Comparison of ENCODE assay signal across 30 cellular contexts in genomic region chr10:125396651-125397050, GRCh38.
DNase-seq lines count a peak whose midpoint lies in the region; ATAC-seq, FAIRE-seq and TF ChIP-seq lines count a peak whose summit lies in the region.
"Had no signal": no experiment of that assay in that cellular context is flagged by ENCODE, and none has a peak within 500 bp of the region (broad histone marks: within the 10 kb centered on the region; RNA-seq: fewer than 3 reads in every experiment).

No MANE protein-coding gene starts in this region.

- ATAC-seq in gastroesophageal sphincter: peak; percentile 22
- ATAC-seq: A549; activated T-cell treated with anti-CD3 and anti-CD28 coated beads, Interleukin-2, amount 50 U/mL, for 72 hours; esophagus mucosa; heart left ventricle; left colon; naive thymus-derived CD4-positive, alpha-beta T cell; Panc1; stimulated activated naive CD8-positive, alpha-beta T cell treated with anti-CD3 and anti-CD28 coated beads, Interleukin-15, amount 100 ng/mL, for 72 hours had no signal

- TF ChIP-seq CTCF in AG10803 (conservative IDR thresholded peaks at IDR 0.05; ENCODE audit: low read length) (no peak), HFFc6 (IDR thresholded peaks at IDR 0.05) (no peak), astrocyte of the spinal cord (IDR thresholded peaks at IDR 0.05; ENCODE audit: low read depth, low read length) (no peak), gastroesophageal sphincter (IDR thresholded peaks at IDR 0.05) (no peak), ascending aorta (IDR thresholded peaks at IDR 0.05) (no peak)

- no peaks in the 10 kb centered on the region for H3K27me3 ChIP-seq in gastroesophageal sphincter
- H3K27me3 ChIP-seq in ascending aorta: no peaks in the 10 kb centered on the region

- H3K9me3 ChIP-seq in gastroesophageal sphincter (no peaks in the 10 kb centered on the region), ascending aorta (peaks cover 0 to 2% of the 10 kb centered on the region in 2 donors)
- H3K9me3 ChIP-seq: A549 had no signal

- H3K27ac ChIP-seq in gastroesophageal sphincter (no peak overlapping the region), ascending aorta (no peak overlapping the region)
- H3K27ac ChIP-seq: A549, heart left ventricle had no signal

- no peaks in the 10 kb centered on the region for H3K36me3 Mint-ChIP-seq in HFFc6 (ENCODE audit: low read depth)
- H3K36me3 Mint-ChIP-seq in activated T-helper 2 cell treated with anti-CD3 and anti-CD28 coated beads, Interferon-gamma antibody, Interleukin-2, Interleukin-4, amounts not matched to agents 10 μg/mL and 5 μg/mL and 100 μg/mL, durations not matched to agents 14 hours and 24 hours and 36 hours (ENCODE audit: low read depth): no peaks in the 10 kb centered on the region
- H3K36me3 Mint-ChIP-seq: activated naive CD4-positive, alpha-beta T cell treated with anti-CD3 and anti-CD28 coated beads, Interleukin-2, amount 10 ng/mL, durations not matched to agents 7 days and 5 days had no signal

- no peak for TF ChIP-seq POLR2A in gastroesophageal sphincter (IDR thresholded peaks at IDR 0.05)

- no peak overlapping the region for H3K27ac Mint-ChIP-seq in HFFc6
- H3K27ac Mint-ChIP-seq in activated T-helper 2 cell treated with anti-CD3 and anti-CD28 coated beads, Interferon-gamma antibody, Interleukin-2, Interleukin-4, amounts not matched to agents 10 μg/mL and 5 μg/mL and 100 μg/mL, durations not matched to agents 14 hours and 24 hours and 36 hours: no peak overlapping the region
- H3K27ac Mint-ChIP-seq: activated naive CD4-positive, alpha-beta T cell treated with anti-CD3 and anti-CD28 coated beads, Interleukin-2, amount 10 ng/mL, durations not matched to agents 7 days and 5 days; activated T-cell treated with anti-CD3 and anti-CD28 coated beads, Interleukin-2, amount 50 U/mL, for 72 hours; naive thymus-derived CD4-positive, alpha-beta T cell; stimulated activated naive CD8-positive, alpha-beta T cell treated with anti-CD3 and anti-CD28 coated beads, Interleukin-15, amount 100 ng/mL, for 72 hours had no signal

- H3K4me3 ChIP-seq in AG10803 (ENCODE audit: low read length) (no peak overlapping the region), astrocyte of the spinal cord (ENCODE audit: low read depth, low read length) (no peak overlapping the region), gastroesophageal sphincter (no peak overlapping the region), ascending aorta (no peak overlapping the region)
- H3K4me3 ChIP-seq: A549, heart left ventricle had no signal

- FAIRE-seq in frontal cortex (lab: Jason Lieb, UNC): no peak
- FAIRE-seq: A549 had no signal

- H3K4me1 ChIP-seq in gastroesophageal sphincter (no peaks in the 10 kb centered on the region), ascending aorta (no peaks in the 10 kb centered on the region)
- H3K4me1 ChIP-seq: A549, heart left ventricle had no signal

- H3K4me1 Mint-ChIP-seq in HFFc6 (ENCODE audit: low read depth): peaks cover 6% of the 10 kb centered on the region; the same call in 1 of the 2 replicates
- no peaks in the 10 kb centered on the region for H3K4me1 Mint-ChIP-seq in activated T-helper 2 cell treated with anti-CD3 and anti-CD28 coated beads, Interferon-gamma antibody, Interleukin-2, Interleukin-4, amounts not matched to agents 10 μg/mL and 5 μg/mL and 100 μg/mL, durations not matched to agents 14 hours and 24 hours and 36 hours (ENCODE audit: low read depth)
- H3K4me1 Mint-ChIP-seq: activated naive CD4-positive, alpha-beta T cell treated with anti-CD3 and anti-CD28 coated beads, Interleukin-2, amount 10 ng/mL, durations not matched to agents 7 days and 5 days; naive thymus-derived CD4-positive, alpha-beta T cell; stimulated activated naive CD8-positive, alpha-beta T cell treated with anti-CD3 and anti-CD28 coated beads, Interleukin-15, amount 100 ng/mL, for 72 hours had no signal

- intact Hi-C loops in activated T-helper 2 cell treated with anti-CD3 and anti-CD28 coated beads, Interferon-gamma antibody, Interleukin-2, Interleukin-4, amounts not matched to agents 10 μg/mL and 5 μg/mL and 100 μg/mL, durations not matched to agents 14 hours and 24 hours and 36 hours (cut with micrococcal nuclease): no loop called here
- intact Hi-C loops in ascending aorta (cut with DNase I): no loop called here

- TF ChIP-seq EP300 in gastroesophageal sphincter (IDR thresholded peaks at IDR 0.05): no peak

- peaks cover 10% of the 10 kb centered on the region for H3K27me3 Mint-ChIP-seq in HFFc6 (ENCODE audit: insufficient read depth)
- H3K27me3 Mint-ChIP-seq in activated T-helper 2 cell treated with anti-CD3 and anti-CD28 coated beads, Interferon-gamma antibody, Interleukin-2, Interleukin-4, amounts not matched to agents 10 μg/mL and 5 μg/mL and 100 μg/mL, durations not matched to agents 14 hours and 24 hours and 36 hours (ENCODE audit: low read depth): no peaks in the 10 kb centered on the region
- H3K27me3 Mint-ChIP-seq: activated naive CD4-positive, alpha-beta T cell treated with anti-CD3 and anti-CD28 coated beads, Interleukin-2, amount 10 ng/mL, durations not matched to agents 7 days and 5 days; stimulated activated naive CD8-positive, alpha-beta T cell treated with anti-CD3 and anti-CD28 coated beads, Interleukin-15, amount 100 ng/mL, for 72 hours had no signal

- DNase-seq in AG10803 (ENCODE audit: low read depth) (peak; percentile 84), HFFc6 (peak; percentile 28), astrocyte of the spinal cord (ENCODE audit: low read depth, low spot score) (peak; percentile 46), NCI-H1092 (lab: John Stamatoyannopoulos, UW) (no peak), frontal cortex (ENCODE audit: low spot score in 2 of 2) (no peak), ascending aorta (ENCODE audit: low spot score in 2 of 2) (no peak)
- no peak for DNase-seq in activated T-helper 2 cell treated with anti-CD3 and anti-CD28 coated beads, Interferon-gamma antibody, Interleukin-2, Interleukin-4, amounts not matched to agents 10 μg/mL and 5 μg/mL and 100 μg/mL, durations not matched to agents 14 hours and 24 hours and 36 hours (ENCODE audit: low spot score)
- DNase-seq: activated CD4-positive, alpha-beta T cell treated with anti-CD3 and anti-CD28 coated beads for 1 hour; activated naive CD4-positive, alpha-beta T cell treated with anti-CD3 and anti-CD28 coated beads, Interleukin-2, amount 10 ng/mL, durations not matched to agents 7 days and 5 days; activated T-cell treated with anti-CD3 and anti-CD28 coated beads, Interleukin-2, amount 50 U/mL, for 72 hours; anterior cingulate cortex; effector CD8-positive, alpha-beta T cell; GDM1; HCEC 1CT; heart left ventricle; Kasumi-1; left colon; mesendoderm; naive thymus-derived CD4-positive, alpha-beta T cell; NCI-H1105; NCI-H2029 treated with DMSO at 0.1 percent for 48 hours; NCI-H446; NK-92 treated with Interleukin-12 subunit alpha and Interleukin-12 subunit beta, amount 100 ng/mL, for 24 hours; occipital lobe; stimulated activated naive CD8-positive, alpha-beta T cell treated with anti-CD3 and anti-CD28 coated beads, Interleukin-15, amount 100 ng/mL, for 72 hours; trophoblast cell had no signal

- H3K36me3 ChIP-seq in gastroesophageal sphincter (no peaks in the 10 kb centered on the region), ascending aorta (no peaks in the 10 kb centered on the region)
- H3K36me3 ChIP-seq: heart left ventricle had no signal

- no peak overlapping the region for H3K4me3 Mint-ChIP-seq in HFFc6
- no peak overlapping the region for H3K4me3 Mint-ChIP-seq in activated T-helper 2 cell treated with anti-CD3 and anti-CD28 coated beads, Interferon-gamma antibody, Interleukin-2, Interleukin-4, amounts not matched to agents 10 μg/mL and 5 μg/mL and 100 μg/mL, durations not matched to agents 14 hours and 24 hours and 36 hours (ENCODE audit: low read depth)
- H3K4me3 Mint-ChIP-seq: activated naive CD4-positive, alpha-beta T cell treated with anti-CD3 and anti-CD28 coated beads, Interleukin-2, amount 10 ng/mL, durations not matched to agents 7 days and 5 days; activated T-cell treated with anti-CD3 and anti-CD28 coated beads, Interleukin-2, amount 50 U/mL, for 72 hours; naive thymus-derived CD4-positive, alpha-beta T cell; stimulated activated naive CD8-positive, alpha-beta T cell treated with anti-CD3 and anti-CD28 coated beads, Interleukin-15, amount 100 ng/mL, for 72 hours had no signal

- in situ Hi-C loops in astrocyte of the spinal cord (cut with HindIII; ENCODE audit: low sequenced_read_pairs): no loop called here

- peaks cover 4% of the 10 kb centered on the region; the same call in 1 of the 2 replicates for H3K9me3 Mint-ChIP-seq in HFFc6
- no peaks in the 10 kb centered on the region for H3K9me3 Mint-ChIP-seq in activated T-helper 2 cell treated with anti-CD3 and anti-CD28 coated beads, Interferon-gamma antibody, Interleukin-2, Interleukin-4, amounts not matched to agents 10 μg/mL and 5 μg/mL and 100 μg/mL, durations not matched to agents 14 hours and 24 hours and 36 hours
- H3K9me3 Mint-ChIP-seq: activated T-cell treated with anti-CD3 and anti-CD28 coated beads, Interleukin-2, amount 50 U/mL, for 72 hours; stimulated activated naive CD8-positive, alpha-beta T cell treated with anti-CD3 and anti-CD28 coated beads, Interleukin-15, amount 100 ng/mL, for 72 hours had no signal

Comparison
In these comparisons a context has a peak if more than half of its experiments do, and no peak if none do; other contexts are left out.
1. DNase-seq: peak in AG10803 (single experiment), HFFc6 (single experiment) and astrocyte of the spinal cord (single experiment); none in NCI-H1092 (single experiment), activated T-helper 2 cell treated with anti-CD3 and anti-CD28 coated beads, Interferon-gamma antibody, Interleukin-2, Interleukin-4, amounts not matched to agents 10 μg/mL and 5 μg/mL and 100 μg/mL, durations not matched to agents 14 hours and 24 hours and 36 hours (single experiment), frontal cortex (0 of 2) and ascending aorta (0 of 2).